20 cellular contexts compared by ENCODE assay signal in genomic region chr22:25098445-25099081, GRCh38.
"Had no signal": no experiment of that assay in that cellular context is flagged by ENCODE, and none has a peak within 500 bp of the region (broad histone marks: within the 10 kb centered on the region; RNA-seq: fewer than 3 reads in every experiment).

No MANE protein-coding gene starts in this region.

- DNase-seq: activated CD4-positive, alpha-beta memory T cell treated with anti-CD3 and anti-CD28 coated beads, Interleukin-2, amount 10 ng/mL, durations not matched to agents 7 days and 5 days; activated CD4-positive, alpha-beta T cell treated with anti-CD3 and anti-CD28 coated beads for 36 hours; activated naive CD4-positive, alpha-beta T cell treated with Interleukin-2 at 50 U/mL for 16 hours; activated naive CD8-positive, alpha-beta T cell treated with anti-CD3 and anti-CD28 coated beads, Interleukin-2, amount 10 ng/mL, durations not matched to agents 7 days and 5 days; activated T-cell treated with anti-CD3 and anti-CD28 coated beads, Interleukin-2, amount 50 U/mL, for 1 hour; aorta; effector memory CD8-positive, alpha-beta T cell; foreskin keratinocyte; hippocampal formation; left ventricle myocardium inferior; mammary epithelial cell; nephron progenitor cell; stimulated activated naive CD8-positive, alpha-beta T cell treated with anti-CD3 and anti-CD28 coated beads, Interleukin-15, Interleukin-2, amounts not matched to agents 100 U/mL and 50 U/mL, for 24 hours; substantia nigra; transverse colon had no signal

- H3K9me3 ChIP-seq: breast epithelium, left ventricle myocardium inferior, transverse colon had no signal

- H3K4me1 Mint-ChIP-seq: activated CD4-positive, alpha-beta memory T cell treated with anti-CD3 and anti-CD28 coated beads, Interleukin-2, amount 10 ng/mL, durations not matched to agents 7 days and 5 days; activated T-helper 17 cell treated with anti-CD3 and anti-CD28 coated beads, Interleukin-2, amount 50 U/mL, for 72 hours had no signal

- H3K9me3 Mint-ChIP-seq: activated CD4-positive, alpha-beta memory T cell treated with anti-CD3 and anti-CD28 coated beads, Interleukin-2, amount 10 ng/mL, durations not matched to agents 7 days and 5 days; activated naive CD8-positive, alpha-beta T cell treated with anti-CD3 and anti-CD28 coated beads, Interleukin-2, amount 10 ng/mL, durations not matched to agents 7 days and 5 days; activated T-helper 17 cell treated with anti-CD3 and anti-CD28 coated beads, Interleukin-2, amount 50 U/mL, for 72 hours; effector memory CD8-positive, alpha-beta T cell; nephron progenitor cell; T-helper 2 cell treated with Interferon-gamma antibody and Interleukin-4, amounts not matched to agents 5 μg/mL and 100 μg/mL, for 36 hours had no signal

- H3K4me1 ChIP-seq: breast epithelium, foreskin keratinocyte, transverse colon had no signal

- H3K27ac Mint-ChIP-seq: activated CD4-positive, alpha-beta memory T cell treated with anti-CD3 and anti-CD28 coated beads, Interleukin-2, amount 10 ng/mL, durations not matched to agents 7 days and 5 days; activated CD4-positive, alpha-beta T cell treated with anti-CD3 and anti-CD28 coated beads for 36 hours; activated T-helper 17 cell treated with anti-CD3 and anti-CD28 coated beads, Interleukin-2, amount 50 U/mL, for 72 hours; effector memory CD8-positive, alpha-beta T cell; nephron progenitor cell; T-helper 2 cell treated with Interferon-gamma antibody and Interleukin-4, amounts not matched to agents 5 μg/mL and 100 μg/mL, for 36 hours had no signal

- ATAC-seq: activated CD4-positive, alpha-beta T cell treated with anti-CD3 and anti-CD28 coated beads for 36 hours; activated T-helper 17 cell treated with anti-CD3 and anti-CD28 coated beads, Interleukin-2, amount 50 U/mL, for 72 hours; effector memory CD8-positive, alpha-beta T cell; foreskin keratinocyte; right cardiac atrium; stimulated activated naive CD8-positive, alpha-beta T cell treated with anti-CD3 and anti-CD28 coated beads, Interleukin-15, Interleukin-2, amounts not matched to agents 100 U/mL and 50 U/mL, for 24 hours had no signal

- H3K4me3 ChIP-seq: breast epithelium, left ventricle myocardium inferior, transverse colon had no signal

- H3K27me3 Mint-ChIP-seq: activated CD4-positive, alpha-beta memory T cell treated with anti-CD3 and anti-CD28 coated beads, Interleukin-2, amount 10 ng/mL, durations not matched to agents 7 days and 5 days; activated CD4-positive, alpha-beta T cell treated with anti-CD3 and anti-CD28 coated beads for 36 hours; activated naive CD8-positive, alpha-beta T cell treated with anti-CD3 and anti-CD28 coated beads, Interleukin-2, amount 10 ng/mL, durations not matched to agents 7 days and 5 days; activated T-helper 17 cell treated with anti-CD3 and anti-CD28 coated beads, Interleukin-2, amount 50 U/mL, for 72 hours; effector memory CD8-positive, alpha-beta T cell; progenitor cell of endocrine pancreas had no signal

- H3K4me3 Mint-ChIP-seq: activated CD4-positive, alpha-beta memory T cell treated with anti-CD3 and anti-CD28 coated beads, Interleukin-2, amount 10 ng/mL, durations not matched to agents 7 days and 5 days; activated CD4-positive, alpha-beta T cell treated with anti-CD3 and anti-CD28 coated beads for 36 hours; activated naive CD8-positive, alpha-beta T cell treated with anti-CD3 and anti-CD28 coated beads, Interleukin-2, amount 10 ng/mL, durations not matched to agents 7 days and 5 days; activated T-helper 17 cell treated with anti-CD3 and anti-CD28 coated beads, Interleukin-2, amount 50 U/mL, for 72 hours; effector memory CD8-positive, alpha-beta T cell; nephron progenitor cell; T-helper 2 cell treated with Interferon-gamma antibody and Interleukin-4, amounts not matched to agents 5 μg/mL and 100 μg/mL, for 36 hours had no signal

- H3K27me3 ChIP-seq: breast epithelium, foreskin keratinocyte, transverse colon had no signal

- H3K27ac ChIP-seq: breast epithelium, foreskin keratinocyte, left ventricle myocardium inferior, transverse colon had no signal
